In genomic region chr4:8113611-8114343, GRCh38 we compare ENCODE assay signal across 25 cellular contexts. TPM values are rescaled to one million over a fixed set of nuclear protein-coding genes. Genes with fewer than 3 reads are reported as not detected.
A peak's percentile ranks its signal among the peaks of the same experiment; 100 is the strongest.
DNase-seq lines count a peak whose midpoint lies in the region; ATAC-seq, FAIRE-seq and TF ChIP-seq lines count a peak whose summit lies in the region.
"Had no signal": no experiment of that assay in that cellular context is flagged by ENCODE, and none has a peak within 500 bp of the region (broad histone marks: within the 10 kb centered on the region; RNA-seq: fewer than 3 reads in every experiment).

No MANE protein-coding gene starts in this region.

- no peak for TF ChIP-seq RAD21 in liver (IDR thresholded peaks at IDR 0.05)

- peaks cover 7% of the 10 kb centered on the region for H3K27me3 Mint-ChIP-seq in activated CD8-positive, alpha-beta memory T cell treated with anti-CD3 and anti-CD28 coated beads, Interleukin-2, amount 10 ng/mL, durations not matched to agents 7 days and 5 days

- no peak overlapping the region for H3K4me3 ChIP-seq in esophagus squamous epithelium
- H3K4me3 ChIP-seq in liver (ENCODE audit: low read depth in 1 of 3, low read length in 3 of 3): no peak overlapping the region
- H3K4me3 ChIP-seq in small intestine (ENCODE audit: low read depth in 1 of 2, low read length in 2 of 2): no peak overlapping the region
- H3K4me3 ChIP-seq: ascending aorta, sigmoid colon, thyroid gland had no signal

- no peak overlapping the region for H3K27ac Mint-ChIP-seq in activated CD8-positive, alpha-beta memory T cell treated with anti-CD3 and anti-CD28 coated beads, Interleukin-2, amount 10 ng/mL, durations not matched to agents 7 days and 5 days
- H3K27ac Mint-ChIP-seq: stimulated activated memory B cell treated with anti-CD40 and anti-IgM and Interleukin-4, amounts not matched to agents 10 μg/mL and 1 μg/mL and 100 μg/mL, for 72 hours had no signal

- H3K36me3 ChIP-seq in esophagus squamous epithelium (no peaks in the 10 kb centered on the region), liver (ENCODE audit: control insufficient read depth in 4 of 4, insufficient read depth in 3 of 4, low read depth in 1 of 4, low read length in 3 of 4) (no peaks in the 10 kb centered on the region), small intestine (ENCODE audit: control insufficient read depth in 2 of 2, insufficient read depth in 2 of 2, low read length in 2 of 2) (no peaks in the 10 kb centered on the region)
- H3K36me3 ChIP-seq: ascending aorta, sigmoid colon, thyroid gland had no signal

- H3K4me1 ChIP-seq in esophagus squamous epithelium (peaks cover 0 to 33% (median 6%) of the 10 kb centered on the region in 3 donors), liver (ENCODE audit: control insufficient read depth in 4 of 4, insufficient read depth in 4 of 4, low read length in 3 of 4) (peaks cover 5 to 17% (median 8%) of the 10 kb centered on the region in 4 donors), small intestine (ENCODE audit: control insufficient read depth in 2 of 2, insufficient read depth in 1 of 2, low read depth in 1 of 2, low read length in 1 of 2) (peaks cover 0 to 3% of the 10 kb centered on the region in 2 donors)
- H3K4me1 ChIP-seq: ascending aorta had no signal

- FAIRE-seq in small intestine (lab: Jason Lieb, UNC): no peak

- H3K9me3 ChIP-seq in esophagus squamous epithelium: no peaks in the 10 kb centered on the region
- H3K9me3 ChIP-seq in liver (ENCODE audit: control insufficient read depth in 4 of 4, low read length in 3 of 4): no peaks in the 10 kb centered on the region
- no peaks in the 10 kb centered on the region for H3K9me3 ChIP-seq in small intestine (ENCODE audit: control insufficient read depth, low read depth)
- H3K9me3 ChIP-seq: sigmoid colon, SK-N-SH, thyroid gland had no signal

- no peaks in the 10 kb centered on the region for H3K9me3 Mint-ChIP-seq in activated CD8-positive, alpha-beta memory T cell treated with anti-CD3 and anti-CD28 coated beads, Interleukin-2, amount 10 ng/mL, durations not matched to agents 7 days and 5 days (ENCODE audit: low read depth)
- H3K9me3 Mint-ChIP-seq: CD8-positive, alpha-beta memory T cell had no signal

- intact Hi-C loops in esophagus squamous epithelium (cut with DNase I): no loop called here

- H3K27ac ChIP-seq in esophagus squamous epithelium (peak overlapping the region in 3 of 4 donors; percentile 30 to 58 (median 52)), liver (ENCODE audit: low read depth in 1 of 2, low read length in 2 of 2) (peak overlapping the region; percentile 56 to 70), small intestine (ENCODE audit: low read depth in 1 of 2, low read length in 1 of 2) (peak overlapping the region; percentile 16 to 38)
- H3K27ac ChIP-seq: ascending aorta, thyroid gland had no signal

- H3K27me3 ChIP-seq in esophagus squamous epithelium: peaks cover 0 to 4% (median 0%) of the 10 kb centered on the region in 4 donors
- no peaks in the 10 kb centered on the region for H3K27me3 ChIP-seq in liver (ENCODE audit: control insufficient read depth in 4 of 4, insufficient read depth in 4 of 4, low read length in 3 of 4)
- H3K27me3 ChIP-seq in small intestine (ENCODE audit: control insufficient read depth in 2 of 2, insufficient read depth in 2 of 2, low read length in 2 of 2): no peaks in the 10 kb centered on the region
- H3K27me3 ChIP-seq: ascending aorta, sigmoid colon, thyroid gland had no signal

- H3K9ac ChIP-seq in liver (ENCODE audit: low read depth in 1 of 2, low read length in 2 of 2): no peak overlapping the region
- H3K9ac ChIP-seq: SK-N-SH had no signal

- ATAC-seq in activated CD8-positive, alpha-beta memory T cell treated with anti-CD3 and anti-CD28 coated beads, Interleukin-2, amount 10 ng/mL, durations not matched to agents 7 days and 5 days: no peak
- ATAC-seq in GM19324 (IDR thresholded peaks at IDR 0.05; ENCODE audit: low FRiP score, unreplicated experiment): no peak
- ATAC-seq: stimulated activated memory B cell treated with anti-CD40 and anti-IgM and Interleukin-4, amounts not matched to agents 10 μg/mL and 1 μg/mL and 100 μg/mL, for 72 hours had no signal

- no peak for TF ChIP-seq CTCF in esophagus squamous epithelium (IDR thresholded peaks at IDR 0.05)
- TF ChIP-seq CTCF in liver (IDR thresholded peaks at IDR 0.05; ENCODE audit: low read depth, low read length, missing input control): no peak

- TF ChIP-seq POLR2A in esophagus squamous epithelium (IDR thresholded peaks at IDR 0.05): no peak

- 77 to 80% methylated on average over 7 to 10 of the region's 13 CpGs for WGBS in esophagus squamous epithelium, 2 donors
- 59% methylated on average over 13 of the region's 13 CpGs for WGBS in liver
- WGBS in small intestine, 3 donors: 33 to 61% (median 51%) methylated on average over 13 of the region's 13 CpGs

- H3K4me3 Mint-ChIP-seq in activated CD8-positive, alpha-beta memory T cell treated with anti-CD3 and anti-CD28 coated beads, Interleukin-2, amount 10 ng/mL, durations not matched to agents 7 days and 5 days: no peak overlapping the region
- H3K4me3 Mint-ChIP-seq: CD8-positive, alpha-beta memory T cell; stimulated activated memory B cell treated with anti-CD40 and anti-IgM and Interleukin-4, amounts not matched to agents 10 μg/mL and 1 μg/mL and 100 μg/mL, for 72 hours had no signal

- peaks cover 17% of the 10 kb centered on the region for H3K4me1 Mint-ChIP-seq in activated CD8-positive, alpha-beta memory T cell treated with anti-CD3 and anti-CD28 coated beads, Interleukin-2, amount 10 ng/mL, durations not matched to agents 7 days and 5 days

- DNase-seq in HT-29 (ENCODE audit: low spot score) (peak; percentile 20), esophagus squamous epithelium (lab: John Stamatoyannopoulos, UW) (no peak), small intestine (no peak), GM03348 (ENCODE audit: low spot score) (no peak)
- no peak for DNase-seq in activated CD8-positive, alpha-beta memory T cell treated with anti-CD3 and anti-CD28 coated beads, Interleukin-2, amount 10 ng/mL, durations not matched to agents 7 days and 5 days
- no peak for DNase-seq in NK-92 treated with Interleukin-12 subunit alpha and Interleukin-12 subunit beta, amount 100 ng/mL, for 24 hours (lab: John Stamatoyannopoulos, UW)
- DNase-seq: activated naive CD4-positive, alpha-beta T cell treated with anti-CD3 and anti-CD28 coated beads, Interleukin-2, amount 50 U/mL, for 16 hours; activated T-cell treated with anti-CD3 and anti-CD28 coated beads, Interleukin-2, amount 50 U/mL, for 48 hours; cerebellar nuclear complex; DMS79 treated with DMSO at 0.1 percent for 48 hours; effector CD8-positive, alpha-beta T cell; HCEC 1CT; NCI-H1092; NCI-H2029 treated with DMSO at 0.1 percent for 48 hours; NCI-H345; nucleus accumbens; sigmoid colon; SK-N-SH; T-helper 9 cell; thyroid gland had no signal

- no peaks in the 10 kb centered on the region for H3K36me3 Mint-ChIP-seq in activated CD8-positive, alpha-beta memory T cell treated with anti-CD3 and anti-CD28 coated beads, Interleukin-2, amount 10 ng/mL, durations not matched to agents 7 days and 5 days

- CTCF ChIA-PET in activated CD8-positive, alpha-beta memory T cell treated with anti-CD3 and anti-CD28 coated beads, Interleukin-2, amount 10 ng/mL, durations not matched to agents 7 days and 5 days (lab: Charles Lee): interaction anchor here (0.8 kb wide), 1 partner anchor 340 kb away, joined by 3 read pairs; no protein-coding TSS in a partner anchor

TF ChIP-seq in liver, 16 proteins besides CTCF, POLR2A, EP300 and RAD21:
- TF ChIP-seq RXRA (IDR thresholded peaks at IDR 0.05) (peak in 1 of 2 donors; percentile 23), HNF4A (conservative IDR thresholded peaks at IDR 0.05) (peak in 1 of 2 donors; percentile 37), NR2F2 (IDR thresholded peaks at IDR 0.05) (no peak), HNF4G (IDR thresholded peaks at IDR 0.05) (no peak), SP1 (IDR thresholded peaks at IDR 0.05) (peak; percentile 43)

RNA-seq across cellular contexts. Expression of gene ABLIM2, which starts 44.8 kb away (rescaled TPM):
- 0.13 TPM in 1 of 2 replicates, not detected in the other for total RNA-seq in HT-29 (2014; rRNA removed; shearing (Covaris generic))
- total RNA-seq in esophagus squamous epithelium: 10 to 100 TPM; 13.5 to 26.7 (median 15.7) TPM
- total RNA-seq in liver: 1 to 10 TPM in 1 of 2 donors, under 1 TPM in 1; 0.75 to 2.5 TPM
- polyA plus RNA-seq in liver: under 1 TPM; 0.92 to 0.93 TPM
- 10 to 100 TPM in 1 of 3 donors, 1 to 10 TPM in 2; 1.1 to 12.7 (median 6.6) TPM for polyA plus RNA-seq in small intestine
- under 1 TPM in 1 of 2 experiments, not detected in 1; 0.19 TPM for total RNA-seq in activated CD8-positive, alpha-beta memory T cell treated with anti-CD3 and anti-CD28 coated beads, Interleukin-2, amount 10 ng/mL, durations not matched to agents 7 days and 5 days

Comparison
In these comparisons a context has a peak if more than half of its experiments do, and no peak if none do; other contexts are left out.
1. RNA of gene ABLIM2, which starts 44.8 kb away (total RNA-seq): 13.5 to 26.7 TPM in esophagus squamous epithelium; 0.75 to 2.5 TPM in liver, 0.19 TPM in activated CD8-positive, alpha-beta memory T cell treated with anti-CD3 and anti-CD28 coated beads, Interleukin-2, amount 10 ng/mL, durations not matched to agents 7 days and 5 days and 0.13 TPM in HT-29; every median in the first group is over 4 times any median in the second.
2. Peak in every context shown above with its lines, with median percentiles within 50 percentile points of each other: H3K27ac ChIP-seq.